Comparison of ENCODE assay signal across 1 cellular context in genomic region chr1:221688488-221688843, GRCh38.
A peak's percentile ranks its signal among the peaks of the same experiment; 100 is the strongest.
TF ChIP-seq lines count a peak whose summit lies in the region.

No MANE protein-coding gene starts in this region.

TF ChIP-seq in HepG2, 621 proteins besides CTCF, POLR2A, EP300 and RAD21:
- TF ChIP-seq ZFP1 (CRISPR knock-in tag; IDR thresholded peaks at IDR 0.05): no peak
- TF ChIP-seq NFE2L2 (IDR thresholded peaks at IDR 0.05; ENCODE audit: low read length): 0 out of 2 replicates have a peak, but pooled peaks have one; percentile 21
